33 cellular contexts compared by ENCODE assay signal in the genomic region with DNA sequence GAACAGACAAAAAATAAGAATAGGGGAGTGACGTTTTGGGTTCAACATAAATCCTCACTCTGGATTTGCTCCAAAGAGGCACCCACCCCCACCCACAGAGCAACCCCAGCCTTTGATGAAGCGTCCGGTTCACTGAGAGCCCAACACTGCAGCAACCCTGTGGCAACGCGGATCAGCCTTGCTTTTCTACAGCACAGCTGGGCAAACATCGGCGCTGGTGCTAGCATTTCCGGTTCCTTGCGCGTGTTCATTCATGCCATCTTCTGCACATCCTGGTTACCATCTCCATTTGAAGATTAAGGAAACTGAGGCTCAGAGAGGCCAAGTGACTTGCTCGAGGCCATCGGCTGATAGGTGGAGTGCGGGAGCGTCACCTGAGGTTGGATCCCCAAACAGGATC. TPM values are rescaled to one million over a fixed set of nuclear protein-coding genes. Genes with fewer than 3 reads are reported as not detected.
DNase-seq lines count a peak whose midpoint lies in the region; ATAC-seq, FAIRE-seq and TF ChIP-seq lines count a peak whose summit lies in the region.
"Had no signal": no experiment of that assay in that cellular context is flagged by ENCODE, and none has a peak within 500 bp of the region (broad histone marks: within the 10 kb centered on the region; RNA-seq: fewer than 3 reads in every experiment).

No MANE protein-coding gene starts in this region.

- no peak for ATAC-seq in GM21381 (IDR thresholded peaks at IDR 0.05; ENCODE audit: unreplicated experiment)
- ATAC-seq: A549; activated CD8-positive, alpha-beta T cell treated with anti-CD3 and anti-CD28 coated beads, Interleukin-2, amount 10 ng/mL, durations not matched to agents 7 days and 5 days; left lobe of liver; Panc1; stimulated activated naive CD8-positive, alpha-beta T cell treated with anti-CD3 and anti-CD28 coated beads, Interleukin-15, amount 100 ng/mL, for 72 hours had no signal

- H4K8ac ChIP-seq in H9 (replicated peaks; ENCODE audit: insufficient read length, low read depth, low read length): no peak overlapping the region

- no peaks in the 10 kb centered on the region for H3K9me3 ChIP-seq in keratinocyte (ENCODE audit: control insufficient read depth, low read depth, low read length)
- no peaks in the 10 kb centered on the region for H3K9me3 ChIP-seq in H9 (ENCODE audit: control insufficient read depth, low read depth, low read length)
- H3K9me3 ChIP-seq: A549, right atrium auricular region, thyroid gland, vagina had no signal

- TF ChIP-seq CTCF in keratinocyte (optimal IDR thresholded peaks at IDR 0.05 in 1 of 3, IDR thresholded peaks at IDR 0.05 in 1 of 3, conservative IDR thresholded peaks at IDR 0.05 in 1 of 3; ENCODE audit: extremely low read depth in 1 of 3, insufficient read depth in 2 of 3, low read length in 3 of 3) (no peak), H9 (conservative IDR thresholded peaks at IDR 0.05) (no peak)

- FAIRE-seq in keratinocyte (lab: Jason Lieb, UNC): no peak
- FAIRE-seq: A549, astrocyte, GM19239, TTC549 had no signal

- no peak overlapping the region for H3K18ac ChIP-seq in H9 (ENCODE audit: insufficient read length, low read depth, low read length)

- H3K23me2 ChIP-seq in H9 (ENCODE audit: insufficient read length, low read depth, low read length, poor library complexity, severe bottlenecking): peaks cover 4% of the 10 kb centered on the region

- no peak overlapping the region for H2BK5ac ChIP-seq in H9 (ENCODE audit: insufficient read length, low read length)

- no peak overlapping the region for H4K5ac ChIP-seq in H9 (ENCODE audit: insufficient read length, low read depth, low read length)

- no peaks in the 10 kb centered on the region; a peak in 1 of 5 replicates for H3K9me3 Mint-ChIP-seq in H9
- H3K9me3 Mint-ChIP-seq: CD8-positive, alpha-beta memory T cell; central memory CD8-positive, alpha-beta T cell; dendritic cell treated with granulocyte-macrophage colony-stimulating factor and Interleukin-4, amounts not matched to agents 40 ng/mL and 50 ng/mL, for 4 days; neural crest cell; stimulated activated naive CD8-positive, alpha-beta T cell treated with anti-CD3 and anti-CD28 coated beads, Interleukin-15, amount 100 ng/mL, for 72 hours had no signal

- no peak overlapping the region for H2BK12ac ChIP-seq in H9 (ENCODE audit: insufficient read length, low read depth, low read length)

- peaks cover 9 to 14% of the 10 kb centered on the region in 2 experiments for H3K4me1 Mint-ChIP-seq in H9
- H3K4me1 Mint-ChIP-seq: B cell; CD8-positive, alpha-beta memory T cell; central memory CD8-positive, alpha-beta T cell; neural crest cell; stimulated activated naive CD8-positive, alpha-beta T cell treated with anti-CD3 and anti-CD28 coated beads, Interleukin-15, amount 100 ng/mL, for 72 hours had no signal

- H3K9me1 ChIP-seq in keratinocyte (ENCODE audit: control insufficient read depth, extremely low read depth, insufficient read depth, low read length): peaks cover 3% of the 10 kb centered on the region

- no peak overlapping the region for H3K56ac ChIP-seq in H9 (ENCODE audit: insufficient read length, low read depth, low read length)

- H3K4me3 Mint-ChIP-seq in H9: no peak overlapping the region
- H3K4me3 Mint-ChIP-seq: activated CD8-positive, alpha-beta T cell treated with anti-CD3 and anti-CD28 coated beads, Interleukin-2, amount 10 ng/mL, durations not matched to agents 7 days and 5 days; B cell; CD8-positive, alpha-beta memory T cell; central memory CD8-positive, alpha-beta T cell; dendritic cell treated with granulocyte-macrophage colony-stimulating factor and Interleukin-4, amounts not matched to agents 40 ng/mL and 50 ng/mL, for 4 days; neural crest cell; stimulated activated naive CD8-positive, alpha-beta T cell treated with anti-CD3 and anti-CD28 coated beads, Interleukin-15, amount 100 ng/mL, for 72 hours had no signal

- no peak overlapping the region for H3K27ac ChIP-seq in keratinocyte (ENCODE audit: control insufficient read depth, insufficient read depth, low read length)
- H3K27ac ChIP-seq in H9 (ENCODE audit: insufficient read length, low read depth, low read length): no peak overlapping the region
- H3K27ac ChIP-seq: A549, right atrium auricular region, thyroid gland, vagina had no signal

- no peak overlapping the region for H2BK15ac ChIP-seq in H9 (ENCODE audit: low read depth, low read length)

- peaks cover 3 to 10% of the 10 kb centered on the region in 2 experiments for H3K36me3 ChIP-seq in keratinocyte (ENCODE audit: control insufficient read depth in 2 of 2, extremely low read depth in 1 of 2, insufficient read depth in 2 of 2, low read length in 2 of 2)
- H3K36me3 ChIP-seq: right atrium auricular region, thyroid gland, vagina had no signal

- H2AK5ac ChIP-seq in H9 (ENCODE audit: insufficient read length, low read length): no peak overlapping the region

- H3K27me3 Mint-ChIP-seq in H9 (ENCODE audit: low read depth): peaks cover 25% of the 10 kb centered on the region

- H2AFZ ChIP-seq in keratinocyte (ENCODE audit: control insufficient read depth, low read length): no peak overlapping the region
- no peak overlapping the region for H2AFZ ChIP-seq in H9 (ENCODE audit: low read length)

- dilution Hi-C loops in keratinocyte (cut with MboI; ENCODE audit: extremely low pct_ligation_motif_present, low sequenced_read_pairs): no loop called here

- no peak overlapping the region for H3K9ac ChIP-seq in keratinocyte (ENCODE audit: control insufficient read depth, extremely low read depth, insufficient read depth, low read length)
- no peak overlapping the region for H3K9ac ChIP-seq in H9 (ENCODE audit: extremely low read depth, insufficient read length, low read length)

- H2BK120ac ChIP-seq in H9 (ENCODE audit: low read depth, low read length, poor library complexity, severe bottlenecking): no peak overlapping the region

- no peaks in the 10 kb centered on the region for H3K79me2 ChIP-seq in keratinocyte (ENCODE audit: control insufficient read depth, insufficient read depth, low read length)
- H3K79me2 ChIP-seq in H9 (ENCODE audit: insufficient read depth, low read length): no peaks in the 10 kb centered on the region

- H3K4ac ChIP-seq in H9 (ENCODE audit: low read depth, low read length): no peak overlapping the region

- H3K27me3 ChIP-seq in keratinocyte (ENCODE audit: control insufficient read depth, extremely low read depth, insufficient read depth, low read length): no peaks in the 10 kb centered on the region
- no peaks in the 10 kb centered on the region for H3K27me3 ChIP-seq in H9 (ENCODE audit: insufficient read depth, low read length)
- H3K27me3 ChIP-seq: right atrium auricular region, thyroid gland, vagina had no signal

- H3K79me1 ChIP-seq in H9 (ENCODE audit: insufficient read depth, low read depth, low read length, poor library complexity, severe bottlenecking): no peaks in the 10 kb centered on the region

- no CpG with 5 or more reads among the region's 14 CpGs for WGBS in H9 (ENCODE audit: extremely low coverage, insufficient read length, low lambda C conversion rate)

- H2BK20ac ChIP-seq in H9 (ENCODE audit: low read depth, low read length, poor library complexity, severe bottlenecking): no peak overlapping the region

- H3K23ac ChIP-seq in H9 (ENCODE audit: insufficient read length, low read depth, low read length): no peak overlapping the region

- peak; percentile 9 for DNase-seq in NCI-H146 (lab: John Stamatoyannopoulos, UW)
- no peak for DNase-seq in NCI-H146 treated with DMSO at 0.1 percent for 48 hours (lab: John Stamatoyannopoulos, UW; ENCODE audit: unreplicated experiment)
- peak; percentile 77 for DNase-seq in DMS153 treated with DMSO at 0.1 percent for 48 hours (lab: John Stamatoyannopoulos, UW; ENCODE audit: unreplicated experiment)
- DNase-seq in RPMI8226: peak; percentile 52
- DNase-seq in keratinocyte (ENCODE audit: low read depth, low spot score): no peak
- DNase-seq in SIG-M5 (lab: John Stamatoyannopoulos, UW): no peak
- DNase-seq in H9: no peak
- DNase-seq: activated CD4-positive, alpha-beta T cell treated with anti-CD3 and anti-CD28 coated beads for 1 hour; activated CD8-positive, alpha-beta T cell treated with anti-CD3 and anti-CD28 coated beads, Interleukin-2, amount 10 ng/mL, durations not matched to agents 7 days and 5 days; CD8-positive, alpha-beta memory T cell; H7; hypothalamus; mesenchymal stem cell; NCI-H446 treated with DMSO at 0.1 percent for 48 hours; stimulated activated CD4-positive, alpha-beta T cell treated with anti-CD3 and anti-CD28 coated beads, Interleukin-1b, Interleukin-23, amount 100 ng/mL, for 48 hours; stimulated activated CD8-positive, alpha-beta memory T cell treated with anti-CD3 and anti-CD28 coated beads, Interleukin-4, amount 100 ng/mL, for 48 hours; stimulated activated naive CD8-positive, alpha-beta T cell treated with anti-CD3 and anti-CD28 coated beads, Interleukin-15, amount 100 ng/mL, for 72 hours; T-helper 1 cell; thyroid gland had no signal

- H3K4me3 ChIP-seq in keratinocyte (ENCODE audit: control insufficient read depth in 2 of 3, extremely low read depth in 1 of 3, insufficient read depth in 2 of 3, low read depth in 1 of 3, low read length in 3 of 3): no peak overlapping the region
- H3K4me3 ChIP-seq: A549, right atrium auricular region, smooth muscle cell, thyroid gland, vagina had no signal

- no peak overlapping the region for H3T11ph ChIP-seq in H9 (ENCODE audit: low read length)

- H3K27ac Mint-ChIP-seq in H9: peak overlapping the region in 1 of 3 experiments; percentile 59; a peak in 1 of 7 replicates
- H3K27ac Mint-ChIP-seq: activated CD8-positive, alpha-beta T cell treated with anti-CD3 and anti-CD28 coated beads, Interleukin-2, amount 10 ng/mL, durations not matched to agents 7 days and 5 days; B cell; CD8-positive, alpha-beta memory T cell; dendritic cell treated with granulocyte-macrophage colony-stimulating factor and Interleukin-4, amounts not matched to agents 40 ng/mL and 50 ng/mL, for 4 days; stimulated activated naive CD8-positive, alpha-beta T cell treated with anti-CD3 and anti-CD28 coated beads, Interleukin-15, amount 100 ng/mL, for 72 hours had no signal

- no peaks in the 10 kb centered on the region for H4K20me1 ChIP-seq in keratinocyte (ENCODE audit: control insufficient read depth, extremely low read depth, insufficient read depth, low read length)
- no peaks in the 10 kb centered on the region for H4K20me1 ChIP-seq in H9 (ENCODE audit: control insufficient read depth, insufficient read depth, insufficient read length)

- no peak overlapping the region for H3K14ac ChIP-seq in H9 (ENCODE audit: insufficient read depth, low read length)

- H3K4me1 ChIP-seq in keratinocyte (ENCODE audit: control insufficient read depth, extremely low read depth, insufficient read depth, low read length) (peaks cover 33% of the 10 kb centered on the region), H9 (ENCODE audit: insufficient read depth, low read length) (peaks cover 3% of the 10 kb centered on the region; the same call in 1 of the 2 replicates)
- H3K4me1 ChIP-seq: A549, thyroid gland, vagina had no signal

- H3K36me3 Mint-ChIP-seq in H9 (ENCODE audit: insufficient read depth in 1 of 3, low read depth in 3 of 3): no peaks in the 10 kb centered on the region
- H3K36me3 Mint-ChIP-seq: CD8-positive, alpha-beta memory T cell had no signal

- H3K4me2 ChIP-seq in keratinocyte (ENCODE audit: control insufficient read depth, extremely low read depth, insufficient read depth, low read depth, low read length): peak overlapping the region; percentile 39
- no peak overlapping the region for H3K4me2 ChIP-seq in H9 (ENCODE audit: insufficient read depth, insufficient read length, low read length)
- H3K4me2 ChIP-seq: A549, smooth muscle cell had no signal

- H4K91ac ChIP-seq in H9 (ENCODE audit: insufficient read length, low read depth, low read length): no peak overlapping the region

RNA-seq across cellular contexts. Expression of gene GINS2, which starts 8.7 kb away (rescaled TPM):
- polyA plus RNA-seq in keratinocyte: 2.0 to 11.2 TPM (median 10.4 TPM) in 3 replicates
- 0.66 TPM for polyA plus RNA-seq in keratinocyte (2011; ENCODE audit: low read depth)
- polyA plus RNA-seq in keratinocyte (2011; cell fraction: cytosol; rRNA removed): 3.3 and 4.0 TPM in 2 replicates
- 1.6 and 1.7 TPM in 2 replicates for polyA plus RNA-seq in keratinocyte (2011; cell fraction: nucleus; rRNA removed)
- polyA plus RNA-seq in keratinocyte (2012; ENCODE audit: low replicate concordance): 0.68 and 8.4 TPM in 2 replicates
- polyA minus RNA-seq in keratinocyte: 0.96 to 4.6 TPM (median 4.0 TPM) in 3 replicates
- polyA minus RNA-seq in keratinocyte (2011; cell fraction: cytosol; rRNA and poly(A)+ RNA removed): 1.2 TPM
- 0.53 and 0.78 TPM in 2 replicates for polyA minus RNA-seq in keratinocyte (2011; cell fraction: nucleus; rRNA and poly(A)+ RNA removed)
- total RNA-seq in H9 (2021): 52.7 and 53.2 TPM in 2 replicates

RNA-seq across cellular contexts. Expression of gene C16orf74, which starts 53.5 kb away (rescaled TPM):
- polyA plus RNA-seq in keratinocyte: 35.3 to 53.6 TPM (median 45.8 TPM) in 3 replicates
- polyA plus RNA-seq in keratinocyte (2011; ENCODE audit: low read depth): 14.1 TPM
- polyA plus RNA-seq in keratinocyte (2011; cell fraction: cytosol; rRNA removed): 29.0 and 71.4 TPM in 2 replicates
- 32.2 and 45.5 TPM in 2 replicates for polyA plus RNA-seq in keratinocyte (2011; cell fraction: nucleus; rRNA removed)
- 31.9 and 73.1 TPM in 2 replicates for polyA plus RNA-seq in keratinocyte (2012; ENCODE audit: low replicate concordance)
- 11.5 to 31.4 TPM (median 12.1 TPM) in 3 replicates for polyA minus RNA-seq in keratinocyte
- polyA minus RNA-seq in keratinocyte (2011; cell fraction: cytosol; rRNA and poly(A)+ RNA removed): 25.9 TPM
- 12.1 and 16.5 TPM in 2 replicates for polyA minus RNA-seq in keratinocyte (2011; cell fraction: nucleus; rRNA and poly(A)+ RNA removed)
- 4.9 and 5.6 TPM in 2 replicates for total RNA-seq in H9 (2021)

Comparison
In these comparisons a context has a peak if more than half of its experiments do, and no peak if none do; other contexts are left out.
1. DNase-seq: peak in NCI-H146 (single experiment), DMS153 treated with DMSO at 0.1 percent for 48 hours (single experiment) and RPMI8226 (single experiment); none in NCI-H146 treated with DMSO at 0.1 percent for 48 hours (single experiment), keratinocyte (single experiment), SIG-M5 (single experiment) and H9 (single experiment).